ENCODE assay signal across 31 cellular contexts in genomic region chr3:83230376-83230775, GRCh38.
"Had no signal": no experiment of that assay in that cellular context is flagged by ENCODE, and none has a peak within 500 bp of the region (broad histone marks: within the 10 kb centered on the region; RNA-seq: fewer than 3 reads in every experiment).

No MANE protein-coding gene starts in this region.

- H3K27me3 ChIP-seq: adrenal gland, body of pancreas, brain microvascular endothelial cell, breast epithelium had no signal

- H3K27ac ChIP-seq: adrenal gland, body of pancreas, brain microvascular endothelial cell, breast epithelium, VCaP had no signal

- H3K9me3 ChIP-seq: adrenal gland, body of pancreas, breast epithelium had no signal

- H3K4me1 ChIP-seq: adrenal gland, body of pancreas, breast epithelium had no signal

- H3K36me3 ChIP-seq: adrenal gland, brain microvascular endothelial cell, breast epithelium had no signal

- ATAC-seq: activated CD8-positive, alpha-beta T cell treated with anti-CD3 and anti-CD28 coated beads for 36 hours; activated naive CD4-positive, alpha-beta T cell treated with anti-CD3 and anti-CD28 coated beads, Interleukin-2, amount 50 U/mL, for 72 hours; activated T-cell treated with anti-CD3 and anti-CD28 coated beads, Interleukin-2, amount 50 U/mL, for 4 hours; activated T-cell treated with anti-CD3 and anti-CD28 coated beads, Interleukin-2, amount 50 U/mL, for 72 hours; activated T-helper 17 cell treated with anti-CD3 and anti-CD28 coated beads, Interleukin-2, amount 50 U/mL, for 72 hours; body of pancreas had no signal

- H3K4me3 ChIP-seq: adrenal gland, body of pancreas, breast epithelium had no signal

- DNase-seq: activated B cell treated with CpG ODN at 0.5 μM for 24 hours; activated CD4-positive, alpha-beta memory T cell treated with anti-CD3 and anti-CD28 coated beads for 36 hours; activated CD4-positive, alpha-beta T cell treated with anti-CD3 and anti-CD28 coated beads for 4 hours; activated CD4-positive, alpha-beta T cell treated with anti-CD3 and anti-CD28 coated beads, Interleukin-2, amount 10 ng/mL, durations not matched to agents 24 days and 14 days; activated CD4-positive, alpha-beta T cell treated with anti-CD3 and anti-CD28 coated beads, Interleukin-2, amount 50 U/mL, for 1 hour; activated CD4-positive, alpha-beta T cell treated with anti-CD3 and anti-CD28 coated beads, Interleukin-2, amount 50 U/mL, for 4 hours; activated CD4-positive, CD25-positive, alpha-beta regulatory T cell treated with anti-CD3 and anti-CD28 coated beads, Interleukin-2, amount 50 U/mL, for 72 hours; activated CD8-positive, alpha-beta memory T cell treated with anti-CD3 and anti-CD28 coated beads, Interleukin-2, amount 50 U/mL, for 4 hours; activated CD8-positive, alpha-beta T cell treated with anti-CD3 and anti-CD28 coated beads for 36 hours; activated effector memory CD4-positive, alpha-beta T cell treated with anti-CD3 and anti-CD28 coated beads, Interleukin-2, amount 50 U/mL, for 16 hours; activated gamma-delta T cell treated with Interleukin-2 at 50 U/mL for 16 hours; activated naive CD4-positive, alpha-beta T cell; activated naive CD4-positive, alpha-beta T cell treated with anti-CD3 and anti-CD28 coated beads for 36 hours; activated naive CD4-positive, alpha-beta T cell treated with anti-CD3 and anti-CD28 coated beads, Interleukin-2, amount 50 U/mL, for 16 hours; activated naive CD8-positive, alpha-beta T cell treated with anti-CD3 and anti-CD28 coated beads for 36 hours; activated T-cell treated with anti-CD3 and anti-CD28 coated beads for 4 hours; activated T-cell treated with anti-CD3 and anti-CD28 coated beads, Interleukin-2, amount 50 U/mL, for 1 hour; activated T-cell treated with anti-CD3 and anti-CD28 coated beads, Interleukin-2, amount 50 U/mL, for 4 hours; activated T-cell treated with anti-CD3 and anti-CD28 coated beads, Interleukin-2, amount 50 U/mL, for 72 hours; adrenal gland; amniotic stem cell; aorta; body of pancreas; brain microvascular endothelial cell; central memory CD4-positive, alpha-beta T cell; T-helper 2 cell; T-helper 9 cell had no signal
